ENCODE assay signal across 8 cellular contexts in genomic region chr15:101187820-101188516, GRCh38.
DNase-seq lines count a peak whose midpoint lies in the region; ATAC-seq and TF ChIP-seq lines count a peak whose summit lies in the region.

No MANE protein-coding gene starts in this region.

- H3K9me3 Mint-ChIP-seq in T-helper 1 cell treated with Interleukin-12 subunit alpha and Interleukin-12 subunit beta and Interleukin-4 antibody, amounts not matched to agents 30 μg/mL and 1 μg/mL, for 36 hours = no peaks in the 10 kb centered on the region

- DNase-seq in T-helper 1 cell (no peak), M059J (ENCODE audit: low read depth) (peak; percentile 69), erythroblast (lab: John Stamatoyannopoulos, UW) (peak; percentile 15 to 27), pulmonary artery endothelial cell (ENCODE audit: low read depth, low spot score) (peak; percentile 71), OCI-M1 (lab: John Stamatoyannopoulos, UW) (no peak), NCI-H2107 treated with DMSO at 0.1 percent for 48 hours (lab: John Stamatoyannopoulos, UW; ENCODE audit: unreplicated experiment) (no peak)

- peak overlapping the region; percentile 62 for H3K27ac Mint-ChIP-seq in T-helper 1 cell treated with Interleukin-12 subunit alpha and Interleukin-12 subunit beta and Interleukin-4 antibody, amounts not matched to agents 30 μg/mL and 1 μg/mL, for 36 hours

- no peak overlapping the region for H3K4me3 Mint-ChIP-seq in T-helper 1 cell treated with Interleukin-12 subunit alpha and Interleukin-12 subunit beta and Interleukin-4 antibody, amounts not matched to agents 30 μg/mL and 1 μg/mL, for 36 hours

- no peak for TF ChIP-seq POLR2A in erythroblast (IDR thresholded peaks at IDR 0.05; ENCODE audit: low read length)

- peaks cover 24% of the 10 kb centered on the region for H3K36me3 Mint-ChIP-seq in T-helper 1 cell treated with Interleukin-12 subunit alpha and Interleukin-12 subunit beta and Interleukin-4 antibody, amounts not matched to agents 30 μg/mL and 1 μg/mL, for 36 hours (ENCODE audit: low read depth)

- ATAC-seq in GM21825 (IDR thresholded peaks at IDR 0.05; ENCODE audit: unreplicated experiment) = no peak

- H3K27me3 Mint-ChIP-seq in T-helper 1 cell treated with Interleukin-12 subunit alpha and Interleukin-12 subunit beta and Interleukin-4 antibody, amounts not matched to agents 30 μg/mL and 1 μg/mL, for 36 hours (ENCODE audit: low read depth) = no peaks in the 10 kb centered on the region

- peaks cover 63% of the 10 kb centered on the region for H3K4me1 Mint-ChIP-seq in T-helper 1 cell treated with Interleukin-12 subunit alpha and Interleukin-12 subunit beta and Interleukin-4 antibody, amounts not matched to agents 30 μg/mL and 1 μg/mL, for 36 hours (ENCODE audit: low read depth)

Comparison
In these comparisons a context has a peak if more than half of its experiments do, and no peak if none do; other contexts are left out.
1. DNase-seq: peak in M059J (single experiment), erythroblast (2 of 2) and pulmonary artery endothelial cell (single experiment); none in T-helper 1 cell (0 of 5), OCI-M1 (single experiment) and NCI-H2107 treated with DMSO at 0.1 percent for 48 hours (single experiment).